15 cellular contexts compared by ENCODE assay signal in genomic region chr16:2829501-2830354, GRCh38. TPM values are rescaled to one million over a fixed set of nuclear protein-coding genes. Genes with fewer than 3 reads are reported as not detected.
DNase-seq lines count a peak whose midpoint lies in the region; ATAC-seq and TF ChIP-seq lines count a peak whose summit lies in the region.
"Had no signal": no experiment of that assay in that cellular context is flagged by ENCODE, and none has a peak within 500 bp of the region (broad histone marks: within the 10 kb centered on the region; RNA-seq: fewer than 3 reads in every experiment).

Gene ZG16B (plus strand): TSS chr16:2830303. CDS start chr16:2830442, 139 bp downstream.

- H3K27me3 ChIP-seq in breast epithelium = peaks cover 0 to 8% of the 10 kb centered on the region in 2 donors
- peaks cover 41% of the 10 kb centered on the region for H3K27me3 ChIP-seq in osteoblast (ENCODE audit: insufficient read depth, low read length)
- H3K27me3 ChIP-seq: testis had no signal

- no peaks in the 10 kb centered on the region for H3K36me3 ChIP-seq in breast epithelium
- no peaks in the 10 kb centered on the region for H3K36me3 ChIP-seq in osteoblast (ENCODE audit: insufficient read depth, low read length)
- H3K36me3 ChIP-seq: gastrocnemius medialis had no signal

- no peak for TF ChIP-seq CTCF in breast epithelium (IDR thresholded peaks at IDR 0.05)
- no peak for TF ChIP-seq CTCF in osteoblast (IDR thresholded peaks at IDR 0.05; ENCODE audit: extremely low read depth, low read depth, low read length)

- intact Hi-C loops in breast epithelium (cut with DNase I; ENCODE audit: low total_unique reads) = no loop called here

- peak within 1 kb of the TSS in 2 of 3 donors; percentile 32 to 56 for H3K4me3 ChIP-seq in breast epithelium
- peak within 1 kb of the TSS; percentile 28 for H3K4me3 ChIP-seq in osteoblast (ENCODE audit: insufficient read depth, low read length)
- H3K4me3 ChIP-seq: gastrocnemius medialis, psoas muscle, testis had no signal

- no peak for ATAC-seq in HG03442 (IDR thresholded peaks at IDR 0.05; ENCODE audit: unreplicated experiment)
- ATAC-seq: gastrocnemius medialis, psoas muscle had no signal

- TF ChIP-seq POLR2A in breast epithelium (IDR thresholded peaks at IDR 0.05) = no peak

- no peaks in the 10 kb centered on the region for H4K20me1 ChIP-seq in osteoblast (ENCODE audit: insufficient read depth, low read length)

- H3K4me1 ChIP-seq in breast epithelium = no peaks in the 10 kb centered on the region
- peaks cover 9% of the 10 kb centered on the region for H3K4me1 ChIP-seq in osteoblast (ENCODE audit: insufficient read depth, low read length)
- H3K4me1 ChIP-seq: gastrocnemius medialis, psoas muscle, testis had no signal

- DNase-seq in COLO668 (lab: John Stamatoyannopoulos, UW; ENCODE audit: unreplicated experiment) (peak; percentile 24), NCI-H2196 (lab: John Stamatoyannopoulos, UW; ENCODE audit: unreplicated experiment) (peak; percentile 72), breast epithelium (ENCODE audit: low spot score in 2 of 2) (peak; percentile 44 to 68), osteoblast (ENCODE audit: insufficient read length, low spot score, missing footprints) (peak; percentile 90), OCI-M1 (lab: John Stamatoyannopoulos, UW) (no peak), hypothalamus (lab: John Stamatoyannopoulos, UW) (no peak), cerebellar nuclear complex (lab: John Stamatoyannopoulos, UW) (no peak)
- DNase-seq: caudate nucleus, COR-L47, gastrocnemius medialis, NCI-H1436 treated with DMSO at 0.1 percent for 48 hours, testis had no signal

- H2AFZ ChIP-seq in osteoblast (ENCODE audit: low read length) = peak within 1 kb of the TSS; percentile 70

- H3K79me2 ChIP-seq in osteoblast (ENCODE audit: insufficient read depth, low read length) = no peaks in the 10 kb centered on the region

- peak within 1 kb of the TSS; percentile 31 for H3K4me2 ChIP-seq in osteoblast (ENCODE audit: insufficient read depth, low read length)

- H3K9me3 ChIP-seq in breast epithelium (no peaks in the 10 kb centered on the region), osteoblast (ENCODE audit: low read depth, low read length) (no peaks in the 10 kb centered on the region)
- H3K9me3 ChIP-seq: gastrocnemius medialis, psoas muscle, testis had no signal

- peak within 1 kb of the TSS; percentile 76 to 93 for H3K27ac ChIP-seq in breast epithelium
- no peak within 1 kb of the TSS for H3K27ac ChIP-seq in osteoblast (ENCODE audit: low read depth, low read length)
- H3K27ac ChIP-seq: gastrocnemius medialis, psoas muscle, testis had no signal

RNA-seq across cellular contexts. Expression of gene ZG16B, which starts in this region (rescaled TPM):
- total RNA-seq in breast epithelium = 10 to 100 TPM in 2 of 3 donors, not detected in 1; 24.6 to 46.5 TPM
- 0.88 and 1.4 TPM in 2 replicates for total RNA-seq in osteoblast
- total RNA-seq: gastrocnemius medialis, lung microvascular endothelial cell, psoas muscle had no signal

Comparison
In these comparisons a context has a peak if more than half of its experiments do, and no peak if none do; other contexts are left out.
1. DNase-seq: peak in COLO668 (single experiment), NCI-H2196 (single experiment), breast epithelium (2 of 2) and osteoblast (single experiment); none in OCI-M1 (single experiment), hypothalamus (0 of 51) and cerebellar nuclear complex (0 of 2).